In genomic region chr19:9507285-9507684, GRCh38 we compare ENCODE assay signal across 9 cellular contexts. TPM values are rescaled to one million over a fixed set of nuclear protein-coding genes. Genes with fewer than 3 reads are reported as not detected.
"Had no signal": no experiment of that assay in that cellular context is flagged by ENCODE, and none has a peak within 500 bp of the region (broad histone marks: within the 10 kb centered on the region; RNA-seq: fewer than 3 reads in every experiment).

No MANE protein-coding gene starts in this region.

- H3K4me3 ChIP-seq: GM23248, GM23338, HAP-1 had no signal

- H3K36me3 ChIP-seq: HAP-1 had no signal

- DNase-seq: GM23248, GOT3, H7, H9, HCEC 1CT, HFFc6 had no signal

- H3K27ac ChIP-seq: GM23248 had no signal

- H3K4me1 ChIP-seq: HAP-1 had no signal

- H3K9me3 ChIP-seq: HAP-1 had no signal

RNA-seq across cellular contexts. Expression of gene ZNF560, which starts 8.9 kb away (rescaled TPM):
- total RNA-seq: H1, H7, H9 had no signal
- polyA plus RNA-seq: GM23338 had no signal
